ENCODE assay signal across 16 cellular contexts in the genomic region with DNA sequence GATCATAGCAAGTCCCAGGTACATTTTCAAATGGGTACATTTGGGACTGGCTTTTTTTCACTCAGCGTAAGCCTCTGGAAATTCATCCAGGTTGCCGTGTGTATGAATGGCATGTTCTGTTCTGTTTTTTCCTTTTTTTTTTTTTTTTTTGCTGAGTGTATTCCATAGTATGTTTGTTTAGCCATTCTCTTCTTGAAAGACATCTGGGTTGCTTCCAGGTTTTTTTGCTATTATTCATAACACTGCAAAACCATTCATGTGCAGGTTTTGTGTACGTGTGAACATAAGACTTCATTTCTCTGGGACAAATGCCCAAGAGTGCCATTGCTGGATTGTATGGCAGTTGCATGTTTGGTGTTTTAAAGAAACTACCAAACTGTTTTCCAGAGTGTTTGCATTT.
"Had no signal": no experiment of that assay in that cellular context is flagged by ENCODE, and none has a peak within 500 bp of the region (broad histone marks: within the 10 kb centered on the region; RNA-seq: fewer than 3 reads in every experiment).

No MANE protein-coding gene starts in this region.

- H3K4me1 ChIP-seq: left ventricle myocardium inferior, testis, upper lobe of right lung had no signal

- H3K9me3 ChIP-seq: testis, upper lobe of right lung had no signal

- H3K4me3 ChIP-seq: left ventricle myocardium inferior, testis, upper lobe of right lung had no signal

- DNase-seq: activated B cell treated with CpG ODN at 0.5 μM for 24 hours; activated CD4-positive, alpha-beta T cell treated with anti-CD3 and anti-CD28 coated beads, Interleukin-2, amount 10 ng/mL, durations not matched to agents 24 days and 14 days; activated naive CD4-positive, alpha-beta T cell; activated naive CD8-positive, alpha-beta T cell treated with anti-CD3 and anti-CD28 coated beads, Interleukin-2, amount 50 U/mL, for 24 hours; caudate nucleus; cortex of kidney; effector memory CD4-positive, alpha-beta T cell; kidney; left ventricle myocardium inferior; mesenchymal stem cell; nephron progenitor cell; stimulated activated CD4-positive, alpha-beta T cell treated with anti-CD3 and anti-CD28 coated beads, Interleukin-2, amount 100 ng/mL, for 48 hours; stimulated activated naive CD8-positive, alpha-beta T cell treated with anti-CD3 and anti-CD28 coated beads, Interleukin-15, Interleukin-2, amounts not matched to agents 100 U/mL and 50 U/mL, for 24 hours; testis had no signal

- H3K36me3 ChIP-seq: left ventricle myocardium inferior, upper lobe of right lung had no signal

- H3K27ac ChIP-seq: left ventricle myocardium inferior, testis, upper lobe of right lung had no signal

- ATAC-seq: activated naive CD8-positive, alpha-beta T cell treated with anti-CD3 and anti-CD28 coated beads, Interleukin-2, amount 50 U/mL, for 24 hours; stimulated activated naive CD8-positive, alpha-beta T cell treated with anti-CD3 and anti-CD28 coated beads, Interleukin-15, Interleukin-2, amounts not matched to agents 100 U/mL and 50 U/mL, for 24 hours; upper lobe of right lung had no signal

- H3K27me3 ChIP-seq: testis, upper lobe of right lung had no signal

- FAIRE-seq: kidney, TTC549 had no signal
